Comparison of ENCODE assay signal across 14 cellular contexts in the genomic region with DNA sequence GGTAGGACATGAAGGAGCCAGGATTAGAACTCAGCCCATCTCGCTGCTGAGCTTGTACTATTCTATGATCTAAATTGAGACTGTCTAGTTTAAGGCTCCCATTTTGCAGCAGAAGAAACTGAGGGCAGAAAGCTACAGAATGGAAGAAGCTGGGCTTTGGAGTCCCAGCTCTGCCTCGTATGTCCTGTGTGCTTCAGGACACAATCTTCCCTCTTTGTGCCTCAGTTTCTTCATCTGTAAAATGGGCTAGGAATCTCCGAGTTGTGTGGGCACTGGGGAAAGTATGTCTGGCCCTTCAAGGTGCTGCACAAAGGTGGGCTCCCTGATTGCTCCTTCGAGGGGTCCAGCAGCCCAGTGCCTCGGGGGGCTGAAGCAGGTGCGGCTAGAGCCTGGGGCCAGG. TPM values are rescaled to one million over a fixed set of nuclear protein-coding genes. Genes with fewer than 3 reads are reported as not detected.
DNase-seq lines count a peak whose midpoint lies in the region; ATAC-seq and TF ChIP-seq lines count a peak whose summit lies in the region.
"Had no signal": no experiment of that assay in that cellular context is flagged by ENCODE, and none has a peak within 500 bp of the region (broad histone marks: within the 10 kb centered on the region; RNA-seq: fewer than 3 reads in every experiment).

No MANE protein-coding gene starts in this region.

- H3K9me3 Mint-ChIP-seq in CD4-positive, alpha-beta memory T cell: no peaks in the 10 kb centered on the region
- no peaks in the 10 kb centered on the region for H3K9me3 Mint-ChIP-seq in stimulated activated effector memory CD8-positive, alpha-beta T cell treated with anti-CD3 and anti-CD28 coated beads, Interleukin-12 subunit alpha, Interleukin-12 subunit beta, amount 100 ng/mL, for 72 hours
- H3K9me3 Mint-ChIP-seq in activated CD4-positive, alpha-beta T cell treated with anti-CD3 and anti-CD28 coated beads for 36 hours (ENCODE audit: low read depth): no peaks in the 10 kb centered on the region

- ATAC-seq in lower lobe of right lung: no peak
- ATAC-seq in stimulated activated effector memory CD8-positive, alpha-beta T cell treated with anti-CD3 and anti-CD28 coated beads, Interleukin-12 subunit alpha, Interleukin-12 subunit beta, amount 100 ng/mL, for 72 hours: no peak
- ATAC-seq in activated CD4-positive, alpha-beta T cell treated with anti-CD3 and anti-CD28 coated beads for 36 hours: no peak

- no peaks in the 10 kb centered on the region for H3K27me3 ChIP-seq in CD4-positive, alpha-beta memory T cell (ENCODE audit: insufficient read depth, low read length)
- H3K27me3 ChIP-seq in lower lobe of right lung (ENCODE audit: low read depth): no peaks in the 10 kb centered on the region
- no peaks in the 10 kb centered on the region for H3K27me3 ChIP-seq in HAP-1 (ENCODE audit: low read depth)

- CTCF ChIA-PET in CD4-positive, alpha-beta memory T cell (lab: Charles Lee; ENCODE audit: partially characterized antibody): interaction anchor here (1.8 kb wide), 1 partner anchor 88 kb away, joined by 4 read pairs; no protein-coding TSS in a partner anchor
- CTCF ChIA-PET in activated CD4-positive, alpha-beta T cell treated with anti-CD3 and anti-CD28 coated beads for 36 hours (lab: Charles Lee): interaction anchor here (1.2 to 1.6 kb wide), 2 partner anchors 20 to 42 kb away, joined by 3 read pairs; no protein-coding TSS in a partner anchor

- no peaks in the 10 kb centered on the region for H3K9me3 ChIP-seq in CD4-positive, alpha-beta memory T cell (ENCODE audit: control insufficient read depth in 1 of 2, low read length in 2 of 2)
- no peaks in the 10 kb centered on the region for H3K9me3 ChIP-seq in lower lobe of right lung
- no peaks in the 10 kb centered on the region for H3K9me3 ChIP-seq in HAP-1

- TF ChIP-seq CTCF in lower lobe of right lung (IDR thresholded peaks at IDR 0.05): no peak

- intact Hi-C loops in CD4-positive, alpha-beta memory T cell (cut with micrococcal nuclease): no loop called here
- intact Hi-C loops in lower lobe of right lung (cut with DNase I): no loop called here
- intact Hi-C loops in activated CD4-positive, alpha-beta T cell treated with anti-CD3 and anti-CD28 coated beads for 36 hours (cut with DNase I, micrococcal nuclease): no loop called here

- peaks cover 7 to 13% of the 10 kb centered on the region in 2 donors for H3K36me3 Mint-ChIP-seq in CD4-positive, alpha-beta memory T cell
- no peaks in the 10 kb centered on the region for H3K36me3 Mint-ChIP-seq in stimulated activated effector memory CD8-positive, alpha-beta T cell treated with anti-CD3 and anti-CD28 coated beads, Interleukin-12 subunit alpha, Interleukin-12 subunit beta, amount 100 ng/mL, for 72 hours
- H3K36me3 Mint-ChIP-seq in activated CD4-positive, alpha-beta T cell treated with anti-CD3 and anti-CD28 coated beads for 36 hours (ENCODE audit: low read depth): no peaks in the 10 kb centered on the region

- H3K27me3 Mint-ChIP-seq in CD4-positive, alpha-beta memory T cell: no peaks in the 10 kb centered on the region
- H3K27me3 Mint-ChIP-seq in activated CD4-positive, alpha-beta T cell treated with anti-CD3 and anti-CD28 coated beads for 36 hours: no peaks in the 10 kb centered on the region

- peaks cover 3% of the 10 kb centered on the region for H3K36me3 ChIP-seq in CD4-positive, alpha-beta memory T cell (ENCODE audit: insufficient read depth, low read length)
- H3K36me3 ChIP-seq in lower lobe of right lung: no peaks in the 10 kb centered on the region
- no peaks in the 10 kb centered on the region for H3K36me3 ChIP-seq in HAP-1 (replicated peaks)

- H3K4me1 Mint-ChIP-seq in CD4-positive, alpha-beta memory T cell: peaks cover 25 to 47% (median 32%) of the 10 kb centered on the region in 4 donors
- H3K4me1 Mint-ChIP-seq in stimulated activated effector memory CD8-positive, alpha-beta T cell treated with anti-CD3 and anti-CD28 coated beads, Interleukin-12 subunit alpha, Interleukin-12 subunit beta, amount 100 ng/mL, for 72 hours: peaks cover 37% of the 10 kb centered on the region
- peaks cover 37% of the 10 kb centered on the region for H3K4me1 Mint-ChIP-seq in activated CD4-positive, alpha-beta T cell treated with anti-CD3 and anti-CD28 coated beads for 36 hours

- H3K4me3 Mint-ChIP-seq in CD4-positive, alpha-beta memory T cell: no peak overlapping the region
- no peak overlapping the region for H3K4me3 Mint-ChIP-seq in stimulated activated effector memory CD8-positive, alpha-beta T cell treated with anti-CD3 and anti-CD28 coated beads, Interleukin-12 subunit alpha, Interleukin-12 subunit beta, amount 100 ng/mL, for 72 hours
- no peak overlapping the region for H3K4me3 Mint-ChIP-seq in activated CD4-positive, alpha-beta T cell treated with anti-CD3 and anti-CD28 coated beads for 36 hours

- no peak for DNase-seq in CD4-positive, alpha-beta memory T cell
- no peak for DNase-seq in lower lobe of right lung
- DNase-seq in stimulated activated effector memory CD8-positive, alpha-beta T cell treated with anti-CD3 and anti-CD28 coated beads, Interleukin-12 subunit alpha, Interleukin-12 subunit beta, amount 100 ng/mL, for 72 hours (ENCODE audit: low spot score in 2 of 2): no peak
- no peak for DNase-seq in activated CD4-positive, alpha-beta T cell treated with anti-CD3 and anti-CD28 coated beads for 36 hours
- no peak for DNase-seq in HAP-1 (ENCODE audit: low spot score in 2 of 2)
- no peak for DNase-seq in NCI-H446 (lab: John Stamatoyannopoulos, UW)
- DNase-seq: AML-193; Calu3; GOT3; NCI-H748 treated with DMSO at 0.1 percent for 48 hours; NK-92 treated with Interleukin-12 subunit alpha and Interleukin-12 subunit beta, amount 100 ng/mL, for 24 hours; SHP77 had no signal

- no peak overlapping the region for H3K27ac ChIP-seq in CD4-positive, alpha-beta memory T cell (ENCODE audit: low read depth, low read length)
- H3K27ac ChIP-seq in angular gyrus (ENCODE audit: low read depth, low read length) (peak overlapping the region; percentile 33), lower lobe of right lung (peak overlapping the region; percentile 33)
- H3K27ac ChIP-seq: SK-N-MC had no signal

- POLR2A ChIA-PET in CD4-positive, alpha-beta memory T cell (lab: Charles Lee; ENCODE audit: partially characterized antibody): interaction anchor here (1.0 to 1.6 kb wide), 3 partner anchors 9 to 25 kb away, joined by 3 to 7 read pairs (median 3); no protein-coding TSS in a partner anchor
- POLR2A ChIA-PET in activated CD4-positive, alpha-beta T cell treated with anti-CD3 and anti-CD28 coated beads for 36 hours (lab: Charles Lee): no interaction called here

- H3K4me3 ChIP-seq in CD4-positive, alpha-beta memory T cell (ENCODE audit: low read length in 2 of 2): no peak overlapping the region
- H3K4me3 ChIP-seq in lower lobe of right lung (no peak overlapping the region), HAP-1 (no peak overlapping the region)
- H3K4me3 ChIP-seq: SK-N-MC had no signal

- in situ Hi-C loops in HAP-1 (cut with MboI; ENCODE audit: low sequenced_read_pairs): no loop called here

- H3K4me1 ChIP-seq in CD4-positive, alpha-beta memory T cell (ENCODE audit: insufficient read depth, low read length): peaks cover 52% of the 10 kb centered on the region
- H3K4me1 ChIP-seq in lower lobe of right lung: peaks cover 14% of the 10 kb centered on the region
- peaks cover 7% of the 10 kb centered on the region; the same call in 1 of the 2 replicates for H3K4me1 ChIP-seq in HAP-1

- peak overlapping the region in 4 of 7 donors; percentile 12 to 51 (median 33) for H3K27ac Mint-ChIP-seq in CD4-positive, alpha-beta memory T cell
- peak overlapping the region; percentile 70 for H3K27ac Mint-ChIP-seq in stimulated activated effector memory CD8-positive, alpha-beta T cell treated with anti-CD3 and anti-CD28 coated beads, Interleukin-12 subunit alpha, Interleukin-12 subunit beta, amount 100 ng/mL, for 72 hours
- H3K27ac Mint-ChIP-seq in activated CD4-positive, alpha-beta T cell treated with anti-CD3 and anti-CD28 coated beads for 36 hours: no peak overlapping the region

RNA-seq across cellular contexts. Expression of a gene that starts 20.7 kb away (rescaled TPM):
- 10 to 100 TPM; 71.0 to 74.2 TPM for total RNA-seq in CD4-positive, alpha-beta memory T cell
- polyA plus RNA-seq in CD4-positive, alpha-beta memory T cell: 10 to 100 TPM in 1 of 2 donors, 1 to 10 TPM in 1; 7.0 to 23.9 TPM
- 14.3 TPM for total RNA-seq in lower lobe of right lung
- total RNA-seq in activated CD4-positive, alpha-beta T cell treated with anti-CD3 and anti-CD28 coated beads for 36 hours: 10 to 100 TPM; 17.3 to 22.0 TPM
